13 cellular contexts compared by ENCODE assay signal in the genomic region with DNA sequence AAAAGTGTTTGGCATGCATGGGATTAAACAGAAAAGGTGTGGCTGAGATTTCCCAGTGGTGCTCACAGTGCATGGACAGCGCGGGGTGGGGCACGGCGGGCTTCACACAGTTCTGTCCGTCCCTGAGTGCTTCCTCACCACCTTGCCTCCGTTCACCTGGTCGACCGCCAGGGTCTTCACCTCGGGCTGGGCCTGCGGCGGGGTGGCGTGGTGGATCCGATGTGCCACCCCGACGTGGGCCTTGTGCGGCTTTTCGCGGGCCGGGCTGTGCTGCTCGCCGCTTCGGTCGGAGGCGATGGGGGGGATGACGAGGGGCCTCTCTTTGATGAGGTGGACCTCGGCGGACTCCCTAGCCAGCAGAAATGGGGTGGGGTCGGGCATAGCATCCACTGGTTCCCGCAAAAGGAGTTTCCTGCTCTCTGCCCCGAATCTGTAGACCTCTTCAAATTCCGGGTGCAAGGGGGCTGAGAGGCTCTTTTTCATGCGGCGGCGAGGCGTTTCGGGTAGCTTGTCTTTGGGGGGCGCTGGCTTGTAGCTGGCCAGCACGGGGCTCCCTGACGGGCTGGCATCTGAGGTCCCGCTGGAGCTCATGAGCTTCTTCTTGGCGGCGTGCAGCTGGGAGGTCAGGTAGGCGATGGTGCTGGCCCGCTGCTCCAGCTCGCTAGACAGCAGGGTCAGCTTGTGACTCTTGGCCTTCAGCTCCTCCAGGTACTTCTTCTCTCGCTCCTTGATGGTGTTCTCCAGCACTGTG. TPM values are rescaled to one million over a fixed set of nuclear protein-coding genes. Genes with fewer than 3 reads are reported as not detected.
A peak's percentile ranks its signal among the peaks of the same experiment; 100 is the strongest.
DNase-seq lines count a peak whose midpoint lies in the region; TF ChIP-seq lines count a peak whose summit lies in the region.
"Had no signal": no experiment of that assay in that cellular context is flagged by ENCODE, and none has a peak within 500 bp of the region (broad histone marks: within the 10 kb centered on the region; RNA-seq: fewer than 3 reads in every experiment).

No MANE protein-coding gene starts in this region.

- peak overlapping the region in 3 of 7 donors; percentile 6 to 30 (median 11) for H3K27ac Mint-ChIP-seq in CD14-positive monocyte
- peak overlapping the region; percentile 84 for H3K27ac Mint-ChIP-seq in activated naive CD8-positive, alpha-beta T cell treated with anti-CD3 and anti-CD28 coated beads for 36 hours
- H3K27ac Mint-ChIP-seq in nephron progenitor cell, result peak overlapping the region; percentile 66
- H3K27ac Mint-ChIP-seq: progenitor cell of endocrine pancreas had no signal

- peak overlapping the region; percentile 68 to 88 for H3K4me3 Mint-ChIP-seq in CD14-positive monocyte
- H3K4me3 Mint-ChIP-seq in activated naive CD8-positive, alpha-beta T cell treated with anti-CD3 and anti-CD28 coated beads for 36 hours, result peak overlapping the region; percentile 73
- H3K4me3 Mint-ChIP-seq in nephron progenitor cell, result no peak overlapping the region

- peaks cover 7% of the 10 kb centered on the region for H3K36me3 ChIP-seq in brain microvascular endothelial cell (replicated peaks)

- peaks cover 4 to 16% (median 11%) of the 10 kb centered on the region in 7 donors for H3K9me3 Mint-ChIP-seq in CD14-positive monocyte
- no peaks in the 10 kb centered on the region for H3K9me3 Mint-ChIP-seq in activated naive CD8-positive, alpha-beta T cell treated with anti-CD3 and anti-CD28 coated beads for 36 hours
- H3K9me3 Mint-ChIP-seq in nephron progenitor cell, result peaks cover under 1% of the 10 kb centered on the region

- intact Hi-C loops in CD14-positive monocyte (cut with micrococcal nuclease), result no loop called here

- H3K4me1 Mint-ChIP-seq in CD14-positive monocyte (peaks cover 40% of the 10 kb centered on the region), nephron progenitor cell (peaks cover 16% of the 10 kb centered on the region)
- H3K4me1 Mint-ChIP-seq in activated naive CD8-positive, alpha-beta T cell treated with anti-CD3 and anti-CD28 coated beads for 36 hours, result peaks cover 35% of the 10 kb centered on the region

- in situ Hi-C loops in brain microvascular endothelial cell (cut with HindIII; ENCODE audit: low pct_ligation_motif_present, low sequenced_read_pairs), result no loop called here

- H3K36me3 Mint-ChIP-seq in CD14-positive monocyte (peaks cover 13 to 15% of the 10 kb centered on the region in 2 donors), nephron progenitor cell (ENCODE audit: low read depth) (peaks cover 50% of the 10 kb centered on the region)
- peaks cover 6% of the 10 kb centered on the region for H3K36me3 Mint-ChIP-seq in activated naive CD8-positive, alpha-beta T cell treated with anti-CD3 and anti-CD28 coated beads for 36 hours

- no peak for DNase-seq in CD14-positive monocyte (ENCODE audit: low spot score)
- peak; percentile 19 for DNase-seq in GM19238 (ENCODE audit: insufficient read length, low spot score)
- DNase-seq in activated naive CD8-positive, alpha-beta T cell treated with anti-CD3 and anti-CD28 coated beads for 36 hours, result no peak
- no peak for DNase-seq in nephron progenitor cell
- DNase-seq in NCI-H146 treated with DMSO at 0.1 percent for 48 hours (lab: John Stamatoyannopoulos, UW; ENCODE audit: unreplicated experiment), result no peak
- DNase-seq in SK-N-DZ (ENCODE audit: low spot score), result no peak
- no peak for DNase-seq in brain microvascular endothelial cell
- DNase-seq: central memory CD4-positive, alpha-beta T cell; DND-41; left lung; NCI-H1417 treated with DMSO at 0.1 percent for 48 hours had no signal

- TF ChIP-seq CTCF in CD14-positive monocyte (IDR thresholded peaks at IDR 0.05), result no peak
- no peak for TF ChIP-seq CTCF in nephron progenitor cell (IDR thresholded peaks at IDR 0.05)
- TF ChIP-seq CTCF in brain microvascular endothelial cell (IDR thresholded peaks at IDR 0.05; ENCODE audit: low read depth, low read length, missing control alignments), result no peak

- no peak overlapping the region for H3K27ac ChIP-seq in brain microvascular endothelial cell
- H3K27ac ChIP-seq: KMS-11 had no signal

- H3K27me3 ChIP-seq in brain microvascular endothelial cell (replicated peaks), result no peaks in the 10 kb centered on the region
- H3K27me3 ChIP-seq: left lung had no signal

- peaks cover 0 to 6% (median 3%) of the 10 kb centered on the region in 3 donors for H3K27me3 Mint-ChIP-seq in CD14-positive monocyte (ENCODE audit: low read depth in 3 of 3)
- no peaks in the 10 kb centered on the region for H3K27me3 Mint-ChIP-seq in activated naive CD8-positive, alpha-beta T cell treated with anti-CD3 and anti-CD28 coated beads for 36 hours
- H3K27me3 Mint-ChIP-seq in nephron progenitor cell (ENCODE audit: low read depth, poor library complexity), result peaks cover 4% of the 10 kb centered on the region
- H3K27me3 Mint-ChIP-seq: progenitor cell of endocrine pancreas had no signal

- no peak overlapping the region for H3K4me3 ChIP-seq in brain microvascular endothelial cell (ENCODE audit: low read depth, low read length)
- H3K4me3 ChIP-seq: left lung had no signal

RNA-seq across cellular contexts. Expression of a gene that starts 35.5 kb away (rescaled TPM):
- 1 to 10 TPM; 4.4 to 5.5 TPM for polyA plus RNA-seq in CD14-positive monocyte
- total RNA-seq in activated naive CD8-positive, alpha-beta T cell treated with anti-CD3 and anti-CD28 coated beads for 36 hours, result 1 to 10 TPM; 4.8 to 5.0 TPM
- polyA plus RNA-seq in SK-N-DZ (2014; cell fraction: cytosol; rRNA removed), result 14.0 and 15.3 TPM in 2 replicates
- 14.5 and 22.4 TPM in 2 replicates for polyA plus RNA-seq in SK-N-DZ (2014; cell fraction: nucleus; rRNA removed)

RNA-seq across cellular contexts. Expression of a gene that starts 35.9 kb away (rescaled TPM):
- 1 to 10 TPM; 1.5 to 2.7 TPM for polyA plus RNA-seq in CD14-positive monocyte
- total RNA-seq in activated naive CD8-positive, alpha-beta T cell treated with anti-CD3 and anti-CD28 coated beads for 36 hours, result 10 to 100 TPM; 54.4 to 56.8 TPM
- 152 and 158 TPM in 2 replicates for polyA plus RNA-seq in SK-N-DZ (2014; cell fraction: cytosol; rRNA removed)
- polyA plus RNA-seq in SK-N-DZ (2014; cell fraction: nucleus; rRNA removed), result 93.4 and 537 TPM in 2 replicates
